In the genomic region with DNA sequence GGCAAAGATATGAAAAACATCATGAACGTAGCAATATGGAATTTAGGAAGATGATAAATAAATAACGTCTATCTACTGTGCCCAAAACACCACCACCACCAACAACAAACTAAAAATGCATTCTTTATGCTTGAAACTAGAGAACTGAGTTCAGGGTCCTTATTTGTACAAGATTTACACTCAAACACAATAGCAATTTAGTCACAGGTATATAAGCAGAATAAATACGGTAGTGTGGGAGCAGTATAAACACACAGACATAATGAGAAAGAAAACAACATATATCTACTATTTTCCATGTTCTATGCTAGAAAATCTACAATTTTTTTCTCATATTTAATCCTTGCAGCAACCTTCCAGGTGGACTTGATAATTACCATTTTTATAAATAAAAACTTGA, we compare ENCODE assay signal across 8 cellular contexts.
"Had no signal": no experiment of that assay in that cellular context is flagged by ENCODE, and none has a peak within 500 bp of the region (broad histone marks: within the 10 kb centered on the region; RNA-seq: fewer than 3 reads in every experiment).

No MANE protein-coding gene starts in this region.

- H3K27ac ChIP-seq: HL-60, KMS-11 had no signal

- FAIRE-seq: H1 had no signal

- DNase-seq: H9, HCEC 1CT, IMR-90, KBM-7 had no signal

- H3K4me3 ChIP-seq: GM23338 had no signal

- H3K4me2 ChIP-seq: GM23338, KMS-11 had no signal

- H2AFZ ChIP-seq: GM23338 had no signal

- H3K9ac ChIP-seq: KMS-11 had no signal

- ATAC-seq: GM23338 had no signal
